Comparison of ENCODE assay signal across 10 cellular contexts in the genomic region with DNA sequence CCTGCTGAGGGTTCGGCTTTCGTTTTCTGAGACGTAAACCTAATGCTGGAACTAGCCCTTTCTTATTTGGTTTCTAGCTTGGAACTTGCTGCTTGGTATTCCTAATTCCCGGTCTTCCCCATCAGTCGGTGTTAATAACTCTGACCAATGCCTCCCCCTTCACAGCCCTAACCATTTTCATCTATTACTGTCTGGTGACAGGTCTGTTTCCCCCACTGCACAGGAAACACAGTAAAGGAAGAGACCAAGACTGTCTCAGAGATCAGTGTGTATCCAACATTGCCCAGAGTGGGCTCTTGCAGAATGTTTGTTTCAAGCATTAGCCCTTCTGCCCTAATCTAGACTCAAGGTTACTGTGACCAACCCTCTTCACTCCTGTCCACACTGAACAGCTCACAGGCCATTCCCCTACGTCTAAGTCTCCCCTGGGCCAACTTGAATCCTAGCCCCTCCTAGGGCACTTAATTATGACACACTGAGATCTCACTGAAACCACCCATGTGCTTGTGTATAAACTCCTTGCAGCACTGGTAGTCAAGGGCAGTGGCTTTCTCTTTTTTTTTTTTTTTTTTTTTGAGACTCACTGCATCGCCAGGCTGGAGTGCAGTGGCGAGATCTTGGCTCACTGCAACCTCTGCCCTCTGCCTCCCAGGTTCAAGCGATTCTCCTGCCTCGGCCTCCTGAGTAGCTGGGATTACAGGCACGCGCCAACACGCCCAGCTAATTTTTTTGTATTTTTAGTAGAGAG. TPM values are rescaled to one million over a fixed set of nuclear protein-coding genes. Genes with fewer than 3 reads are reported as not detected.
DNase-seq lines count a peak whose midpoint lies in the region; FAIRE-seq and TF ChIP-seq lines count a peak whose summit lies in the region.
"Had no signal": no experiment of that assay in that cellular context is flagged by ENCODE, and none has a peak within 500 bp of the region (broad histone marks: within the 10 kb centered on the region; RNA-seq: fewer than 3 reads in every experiment).

No MANE protein-coding gene starts in this region.

- H3K36me3 ChIP-seq in esophagus muscularis mucosa (no peaks in the 10 kb centered on the region), sigmoid colon (no peaks in the 10 kb centered on the region)
- H3K36me3 ChIP-seq: pancreas had no signal

- no peak for DNase-seq in GM19239 (ENCODE audit: insufficient read length, low spot score)
- peak; percentile 33 for DNase-seq in OCI-M1 (lab: John Stamatoyannopoulos, UW)
- DNase-seq in esophagus muscularis mucosa (ENCODE audit: extremely low spot score), result no peak
- peak; percentile 56 for DNase-seq in sigmoid colon
- no peak for DNase-seq in NCI-H146 (lab: John Stamatoyannopoulos, UW)
- no peak for DNase-seq in stimulated activated CD4-positive, alpha-beta T cell treated with anti-CD3 and anti-CD28 coated beads, Interleukin-4, amount 100 ng/mL, for 4 hours
- DNase-seq in caudate nucleus (lab: John Stamatoyannopoulos, UW), result no peak
- DNase-seq: foreskin keratinocyte, KBM-7 had no signal

- intact Hi-C loops in esophagus muscularis mucosa (cut with DNase I), result no loop called here
- intact Hi-C loops in sigmoid colon (cut with DNase I), result loop anchor here (5.0 to 10.0 kb wide), 2 partner anchors 138 to 1020 kb away; partner anchors contain the start of gene SERTAD1

- H3K27ac ChIP-seq in esophagus muscularis mucosa (replicated peaks in 1 of 4), result peak overlapping the region; percentile 95 to 97 (median 96)
- peak overlapping the region; percentile 96 to 99 (median 98) for H3K27ac ChIP-seq in sigmoid colon
- no peak overlapping the region for H3K27ac ChIP-seq in caudate nucleus (ENCODE audit: low read depth, low read length)
- H3K27ac ChIP-seq: foreskin keratinocyte had no signal

- TF ChIP-seq EP300 in esophagus muscularis mucosa (IDR thresholded peaks at IDR 0.05) (no peak), sigmoid colon (IDR thresholded peaks at IDR 0.05) (no peak)

- H3K27me3 ChIP-seq in esophagus muscularis mucosa, result no peaks in the 10 kb centered on the region
- H3K27me3 ChIP-seq in sigmoid colon, result no peaks in the 10 kb centered on the region
- H3K27me3 ChIP-seq: foreskin keratinocyte, pancreas had no signal

- TF ChIP-seq CTCF in esophagus muscularis mucosa (IDR thresholded peaks at IDR 0.05), result no peak
- TF ChIP-seq CTCF in sigmoid colon (IDR thresholded peaks at IDR 0.05), result no peak

- 83% methylated on average over 13 of the region's 13 CpGs for WGBS in esophagus muscularis mucosa
- WGBS in sigmoid colon, 2 donors, result 87 to 89% methylated on average over 13 of the region's 13 CpGs

- TF ChIP-seq POLR2A in esophagus muscularis mucosa (IDR thresholded peaks at IDR 0.05; ENCODE audit: low read depth) (no peak), sigmoid colon (IDR thresholded peaks at IDR 0.05) (no peak)

- H3K4me1 ChIP-seq in esophagus muscularis mucosa, result peaks cover 22 to 38% (median 35%) of the 10 kb centered on the region in 4 donors
- peaks cover 0 to 35% (median 30%) of the 10 kb centered on the region in 4 donors for H3K4me1 ChIP-seq in sigmoid colon
- H3K4me1 ChIP-seq: foreskin keratinocyte had no signal

- no peak overlapping the region for H3K4me3 ChIP-seq in esophagus muscularis mucosa
- H3K4me3 ChIP-seq in sigmoid colon, result no peak overlapping the region

- FAIRE-seq in GM19239 (lab: Jason Lieb, UNC), result peak; percentile 26
- FAIRE-seq: pancreas had no signal

- H3K9me3 ChIP-seq in esophagus muscularis mucosa, result no peaks in the 10 kb centered on the region
- H3K9me3 ChIP-seq in sigmoid colon, result no peaks in the 10 kb centered on the region
- H3K9me3 ChIP-seq: pancreas had no signal

RNA-seq across cellular contexts. Expression of gene AKT2, which starts 1.7 kb away (rescaled TPM):
- total RNA-seq in esophagus muscularis mucosa (10 to 100 TPM; 53.3 to 82.1 (median 64.0) TPM), sigmoid colon (10 to 100 TPM; 57.4 to 78.7 (median 76.3) TPM)
- polyA plus RNA-seq in sigmoid colon, result 100 to 1,000 TPM in 1 of 3 donors, 10 to 100 TPM in 2; 28.0 to 107 (median 31.2) TPM

Comparison
In these comparisons a context has a peak if more than half of its experiments do, and no peak if none do; other contexts are left out.
1. DNase-seq: peak in OCI-M1 (single experiment) and sigmoid colon (single experiment); none in GM19239 (single experiment), esophagus muscularis mucosa (single experiment), NCI-H146 (single experiment), stimulated activated CD4-positive, alpha-beta T cell treated with anti-CD3 and anti-CD28 coated beads, Interleukin-4, amount 100 ng/mL, for 4 hours (0 of 2) and caudate nucleus (0 of 61).